ENCODE assay signal across 13 cellular contexts in genomic region chr1:223836586-223836985, GRCh38. TPM values are rescaled to one million over a fixed set of nuclear protein-coding genes. Genes with fewer than 3 reads are reported as not detected.
DNase-seq lines count a peak whose midpoint lies in the region; ATAC-seq, FAIRE-seq and TF ChIP-seq lines count a peak whose summit lies in the region.
"Had no signal": no experiment of that assay in that cellular context is flagged by ENCODE, and none has a peak within 500 bp of the region (broad histone marks: within the 10 kb centered on the region; RNA-seq: fewer than 3 reads in every experiment).

No MANE protein-coding gene starts in this region.

- H3F3A ChIP-seq in smooth muscle cell (ENCODE audit: low read depth), result peaks cover 7% of the 10 kb centered on the region

- TF ChIP-seq CTCF in foreskin keratinocyte (conservative IDR thresholded peaks at IDR 0.05) (no peak), smooth muscle cell (IDR thresholded peaks at IDR 0.05; ENCODE audit: borderline replicate concordance, insufficient read depth, poor library complexity, severe bottlenecking) (no peak)

- ATAC-seq in foreskin keratinocyte, result peak; percentile 55

- DNase-seq in DMS53 (lab: John Stamatoyannopoulos, UW) (peak; percentile 63), M059J (ENCODE audit: low read depth) (peak; percentile 32), foreskin keratinocyte (no peak), smooth muscle cell (lab: John Stamatoyannopoulos, UW; ENCODE audit: unreplicated experiment) (no peak), RCC 7860 (ENCODE audit: low spot score) (no peak), HK-2 (ENCODE audit: unreplicated experiment) (no peak)
- DNase-seq in activated CD8-positive, alpha-beta memory T cell treated with anti-CD3 and anti-CD28 coated beads, Interleukin-2, amount 50 U/mL, for 48 hours, result no peak
- DNase-seq: activated CD4-positive, alpha-beta T cell treated with anti-CD3 and anti-CD28 coated beads, Interleukin-2, amount 50 U/mL, for 4 hours; activated gamma-delta T cell; brain microvascular endothelial cell; cortex of kidney; lower lobe of right lung; retina had no signal

- H3K4me3 ChIP-seq in smooth muscle cell, result no peak overlapping the region
- H3K4me3 ChIP-seq: lower lobe of right lung had no signal

- H3K9ac ChIP-seq in smooth muscle cell (ENCODE audit: low read depth), result no peak overlapping the region

- H4K20me1 ChIP-seq in smooth muscle cell (ENCODE audit: low read depth), result peaks cover 100% of the 10 kb centered on the region

- H3K27ac ChIP-seq in foreskin keratinocyte (no peak overlapping the region), smooth muscle cell (ENCODE audit: low read depth) (no peak overlapping the region)
- H3K27ac ChIP-seq: lower lobe of right lung had no signal

- H3K79me2 ChIP-seq in smooth muscle cell (ENCODE audit: low read depth), result peaks cover 91% of the 10 kb centered on the region

- WGBS in smooth muscle cell (ENCODE audit: low lambda C conversion rate), result 62% methylated on average over 1 of the region's 1 CpG

- H2AFZ ChIP-seq in smooth muscle cell (ENCODE audit: low read depth), result no peak overlapping the region

- FAIRE-seq in RCC 7860 (lab: Jason Lieb, UNC), result no peak

- peaks cover 32% of the 10 kb centered on the region for H3K4me1 ChIP-seq in foreskin keratinocyte
- H3K4me1 ChIP-seq in smooth muscle cell (ENCODE audit: low read depth), result peaks cover 58% of the 10 kb centered on the region

- H3K27me3 ChIP-seq in foreskin keratinocyte, result no peaks in the 10 kb centered on the region
- H3K27me3 ChIP-seq in smooth muscle cell (ENCODE audit: low read depth), result no peaks in the 10 kb centered on the region
- H3K27me3 ChIP-seq: brain microvascular endothelial cell had no signal

- H3K36me3 ChIP-seq in smooth muscle cell (ENCODE audit: low read depth), result no peaks in the 10 kb centered on the region
- H3K36me3 ChIP-seq: brain microvascular endothelial cell, lower lobe of right lung had no signal

- no peaks in the 10 kb centered on the region for H3K9me3 ChIP-seq in smooth muscle cell (replicated peaks; ENCODE audit: low read depth)
- H3K9me3 ChIP-seq: lower lobe of right lung had no signal

- H3K4me2 ChIP-seq in smooth muscle cell, result peak overlapping the region; percentile 71

RNA-seq across cellular contexts. Expression of gene TP53BP2, which starts 9.2 kb away (rescaled TPM):
- total RNA-seq in M059J (2014; rRNA removed; shearing (Covaris generic)), result 40.6 and 73.3 TPM in 2 replicates
- total RNA-seq in foreskin keratinocyte, result 16.8 TPM in 2 replicates
- polyA plus RNA-seq in foreskin keratinocyte, result 4.2 and 5.6 TPM in 2 replicates
- total RNA-seq in smooth muscle cell, result 28.6 and 30.8 TPM in 2 replicates
- polyA plus RNA-seq in smooth muscle cell, result 11.8 and 20.2 TPM in 2 replicates

Comparison
In these comparisons a context has a peak if more than half of its experiments do, and no peak if none do; other contexts are left out.
1. DNase-seq: peak in DMS53 (single experiment) and M059J (single experiment); none in foreskin keratinocyte (0 of 2), smooth muscle cell (single experiment), RCC 7860 (single experiment), activated CD8-positive, alpha-beta memory T cell treated with anti-CD3 and anti-CD28 coated beads, Interleukin-2, amount 50 U/mL, for 48 hours (single experiment) and HK-2 (single experiment).